Comparison of ENCODE assay signal across 1 cellular context in genomic region chr3:168860028-168860427, GRCh38.
TF ChIP-seq lines count a peak whose summit lies in the region.

No MANE protein-coding gene starts in this region.

TF ChIP-seq in HepG2, 621 proteins besides CTCF, POLR2A, EP300 and RAD21 (continued from another document and continues in another):
- TF ChIP-seq TFDP2 (CRISPR knock-in tag; IDR thresholded peaks at IDR 0.05) (no peak), GABPB1 (CRISPR knock-in tag; IDR thresholded peaks at IDR 0.05) (0 out of 2 replicates have a peak, but pooled peaks have one; percentile 15), BRF2 (CRISPR knock-in tag; IDR thresholded peaks at IDR 0.05) (no peak), ZNF780A (CRISPR knock-in tag; IDR thresholded peaks at IDR 0.05) (no peak), TMF1 (CRISPR knock-in tag; IDR thresholded peaks at IDR 0.05; ENCODE audit: low read depth) (no peak), TEF (CRISPR knock-in tag; IDR thresholded peaks at IDR 0.05) (no peak), FOXA3 (CRISPR knock-in tag; IDR thresholded peaks at IDR 0.05) (peak; percentile 86), MED1 (CRISPR knock-in tag; IDR thresholded peaks at IDR 0.05) (peak; percentile 77), HOXA3 (CRISPR knock-in tag; IDR thresholded peaks at IDR 0.05) (no peak), CSRNP1 (CRISPR knock-in tag; IDR thresholded peaks at IDR 0.05) (no peak), ZIK1 (CRISPR knock-in tag; IDR thresholded peaks at IDR 0.05; ENCODE audit: borderline replicate concordance, low read depth) (no peak), RXRB (CRISPR knock-in tag; IDR thresholded peaks at IDR 0.05; ENCODE audit: borderline replicate concordance) (peak; percentile 50; the same call in 1 of the 2 replicates), ZNF547 (CRISPR knock-in tag; IDR thresholded peaks at IDR 0.05) (no peak), PLRG1 (conservative IDR thresholded peaks at IDR 0.05) (no peak), GATA4 (IDR thresholded peaks at IDR 0.05; ENCODE audit: borderline replicate concordance, low read depth) (peak; percentile 67; the same call in 1 of the 2 replicates), ZNF256 (CRISPR knock-in tag; conservative IDR thresholded peaks at IDR 0.05) (no peak), REL (CRISPR knock-in tag; conservative IDR thresholded peaks at IDR 0.05) (no peak), ZFP62 (CRISPR knock-in tag; IDR thresholded peaks at IDR 0.05) (no peak), ZNF737 (CRISPR knock-in tag; IDR thresholded peaks at IDR 0.05; ENCODE audit: borderline replicate concordance) (no peak), DPF2 (CRISPR knock-in tag; IDR thresholded peaks at IDR 0.05; ENCODE audit: borderline replicate concordance, low read depth) (no peak), ZBTB49 (CRISPR knock-in tag; IDR thresholded peaks at IDR 0.05; ENCODE audit: borderline replicate concordance) (no peak), RBFOX2 (IDR thresholded peaks at IDR 0.05; ENCODE audit: low read depth, low read length) (peak; percentile 8; the same call in 1 of the 2 replicates), ZNF317 (CRISPR knock-in tag; IDR thresholded peaks at IDR 0.05) (no peak), ZNF431 (CRISPR knock-in tag; IDR thresholded peaks at IDR 0.05; ENCODE audit: borderline replicate concordance, low read depth) (no peak), NR1H2 (CRISPR knock-in tag; IDR thresholded peaks at IDR 0.05; ENCODE audit: borderline replicate concordance, low read depth) (no peak), E2F1 (CRISPR knock-in tag; IDR thresholded peaks at IDR 0.05) (no peak), LCORL (IDR thresholded peaks at IDR 0.05) (no peak), LCORL (CRISPR knock-in tag; IDR thresholded peaks at IDR 0.05) (no peak), TCF7 (IDR thresholded peaks at IDR 0.05; ENCODE audit: low read depth) (0 out of 2 replicates have a peak, but pooled peaks have one; percentile 28), ZMAT5 (CRISPR knock-in tag; IDR thresholded peaks at IDR 0.05; ENCODE audit: borderline replicate concordance, low read depth) (no peak), KDM5A (IDR thresholded peaks at IDR 0.05; ENCODE audit: borderline replicate concordance, low read length) (no peak), SMAD3 (CRISPR knock-in tag; IDR thresholded peaks at IDR 0.05) (peak; percentile 46; the same call in 1 of the 2 replicates), PHB2 (IDR thresholded peaks at IDR 0.05; ENCODE audit: partially characterized antibody) (no peak), ZNF800 (CRISPR knock-in tag; IDR thresholded peaks at IDR 0.05) (no peak), ARID5B (CRISPR knock-in tag; IDR thresholded peaks at IDR 0.05) (peak; percentile 66), KLF15 (CRISPR knock-in tag; IDR thresholded peaks at IDR 0.05; ENCODE audit: borderline replicate concordance) (no peak), TRAFD1 (CRISPR knock-in tag; IDR thresholded peaks at IDR 0.05; ENCODE audit: borderline replicate concordance) (no peak), KMT2B (CRISPR knock-in tag; IDR thresholded peaks at IDR 0.05) (no peak), ETV5 (CRISPR knock-in tag; IDR thresholded peaks at IDR 0.05; ENCODE audit: borderline replicate concordance) (peak; percentile 35; the same call in 1 of the 2 replicates), RORA (CRISPR knock-in tag; IDR thresholded peaks at IDR 0.05) (no peak), ARNT2 (CRISPR knock-in tag; IDR thresholded peaks at IDR 0.05; ENCODE audit: low read depth) (no peak), IRF1 (CRISPR knock-in tag; IDR thresholded peaks at IDR 0.05; ENCODE audit: low read depth) (no peak), REPIN1 (CRISPR knock-in tag; IDR thresholded peaks at IDR 0.05; ENCODE audit: borderline replicate concordance, low read depth) (no peak), ZNF326 (CRISPR knock-in tag; IDR thresholded peaks at IDR 0.05; ENCODE audit: borderline replicate concordance) (no peak), ZBTB21 (CRISPR knock-in tag; IDR thresholded peaks at IDR 0.05) (no peak), MED8 (CRISPR knock-in tag; IDR thresholded peaks at IDR 0.05; ENCODE audit: insufficient replicate concordance) (peak; percentile 28), ZSCAN22 (CRISPR knock-in tag; IDR thresholded peaks at IDR 0.05) (no peak), HNRNPL (IDR thresholded peaks at IDR 0.05; ENCODE audit: low read depth, low read length) (no peak)
